Comparison of ENCODE assay signal across 1 cellular context in the genomic region with DNA sequence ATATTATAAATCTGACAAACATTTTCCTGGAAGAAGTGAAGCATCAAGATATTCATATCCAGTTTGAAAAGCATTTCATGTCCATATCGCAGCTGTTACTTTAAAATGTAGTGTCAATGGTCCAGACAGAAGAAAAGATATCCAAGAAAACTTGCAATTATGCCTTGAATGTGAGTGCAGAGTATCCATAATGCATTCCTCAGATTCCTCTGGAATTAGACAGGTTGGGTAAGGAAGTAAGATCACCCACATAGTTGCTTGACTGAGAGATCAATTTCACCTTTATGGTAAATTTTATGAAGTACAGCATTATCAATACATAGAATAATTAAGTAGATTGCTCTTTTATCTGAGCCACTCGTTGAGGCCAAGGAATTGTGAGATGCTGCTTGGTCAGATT.
TF ChIP-seq lines count a peak whose summit lies in the region.

No MANE protein-coding gene starts in this region.

TF ChIP-seq in H1, 55 proteins besides CTCF, POLR2A, EP300 and RAD21:
- TF ChIP-seq BACH1 (IDR thresholded peaks at IDR 0.05; ENCODE audit: low read length), result no peak
- 0 out of 2 replicates have a peak, but pooled peaks have one; percentile 14 for TF ChIP-seq TEAD4 (IDR thresholded peaks at IDR 0.05; ENCODE audit: low read depth, low read length)
- TF ChIP-seq SIN3A (conservative IDR thresholded peaks at IDR 0.05 in 1 of 2, IDR thresholded peaks at IDR 0.05 in 1 of 2; ENCODE audit: low read depth in 1 of 2, low read length in 2 of 2), result no peak
- TF ChIP-seq NANOG (IDR thresholded peaks at IDR 0.05; ENCODE audit: insufficient read depth, low read depth, low read length, poor library complexity, severe bottlenecking), result no peak
- no peak for TF ChIP-seq SP4 (IDR thresholded peaks at IDR 0.05; ENCODE audit: low read length)
- TF ChIP-seq CTBP2 (IDR thresholded peaks at IDR 0.05; ENCODE audit: borderline replicate concordance, insufficient read depth, insufficient read length, low read length), result no peak
- no peak for TF ChIP-seq CREB1 (IDR thresholded peaks at IDR 0.05)
